15 cellular contexts compared by ENCODE assay signal in the genomic region with DNA sequence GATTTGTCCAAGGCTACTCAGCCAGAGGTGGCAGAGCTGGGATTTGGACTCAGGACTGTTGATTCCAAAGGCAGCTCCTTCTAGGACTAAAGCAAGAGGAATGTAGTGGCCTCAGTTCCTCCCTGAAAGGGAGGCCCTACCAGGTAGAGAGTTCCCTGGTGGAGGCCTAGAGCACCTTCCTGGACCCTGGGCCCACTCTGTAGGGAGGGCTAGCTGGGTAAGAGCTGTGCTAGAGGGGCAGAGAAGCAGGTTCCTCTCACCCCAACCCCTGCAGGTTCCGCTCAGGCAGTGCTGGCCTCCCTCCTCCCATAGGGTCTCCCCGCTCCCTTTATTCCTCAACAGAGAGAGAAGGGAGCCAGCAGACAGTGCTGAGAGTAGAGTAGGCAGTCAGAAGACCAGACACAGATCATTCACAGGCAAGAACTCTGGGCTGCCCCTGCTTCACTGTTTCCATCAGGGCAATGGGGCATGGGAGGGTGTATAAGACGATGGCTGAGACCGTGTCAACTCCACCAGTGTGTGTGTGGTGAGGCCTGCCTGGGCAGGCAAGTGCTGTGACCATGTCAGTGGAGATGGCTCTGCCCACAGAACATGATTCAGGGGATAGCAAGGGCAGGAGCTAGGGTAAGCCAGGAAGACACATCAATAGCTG. TPM values are rescaled to one million over a fixed set of nuclear protein-coding genes. Genes with fewer than 3 reads are reported as not detected.
DNase-seq lines count a peak whose midpoint lies in the region; ATAC-seq, FAIRE-seq and TF ChIP-seq lines count a peak whose summit lies in the region.
"Had no signal": no experiment of that assay in that cellular context is flagged by ENCODE, and none has a peak within 500 bp of the region (broad histone marks: within the 10 kb centered on the region; RNA-seq: fewer than 3 reads in every experiment).

No MANE protein-coding gene starts in this region.

- TF ChIP-seq CTCF in IMR-90 (conservative IDR thresholded peaks at IDR 0.05; ENCODE audit: low read depth, low read length) (no peak), bronchial epithelial cell (IDR thresholded peaks at IDR 0.05; ENCODE audit: insufficient read depth, low read length, severe bottlenecking) (no peak), nephron progenitor cell (IDR thresholded peaks at IDR 0.05) (no peak)

- H3K4me3 ChIP-seq in IMR-90 (ENCODE audit: insufficient read depth, low read depth, low read length) (no peak overlapping the region), bronchial epithelial cell (ENCODE audit: low read depth, low read length) (no peak overlapping the region), mesendoderm (ENCODE audit: low read length) (no peak overlapping the region)
- H3K4me3 ChIP-seq: BLaER1 treated with 17β-estradiol and CSF1 and Interleukin-3, amounts not matched to agents 10 nM and 100 nM had no signal

- H3K18ac ChIP-seq in IMR-90 (ENCODE audit: low read depth, low read length) (no peak overlapping the region), mesendoderm (ENCODE audit: low read length) (no peak overlapping the region)

- in situ Hi-C loops in IMR-90 (cut with MboI; ENCODE audit: low sequenced_read_pairs) = no loop called here

- H3K36me3 Mint-ChIP-seq in nephron progenitor cell (ENCODE audit: low read depth) = no peaks in the 10 kb centered on the region
- H3K36me3 Mint-ChIP-seq in stimulated activated effector memory CD8-positive, alpha-beta T cell treated with anti-CD3 and anti-CD28 coated beads, Interleukin-12 subunit alpha, Interleukin-12 subunit beta, amount 100 ng/mL, for 72 hours = no peaks in the 10 kb centered on the region
- H3K36me3 Mint-ChIP-seq: CD4-positive, CD25-positive, alpha-beta regulatory T cell had no signal

- H3K4me1 ChIP-seq in IMR-90 (ENCODE audit: control insufficient read depth, insufficient read depth, low read length) = no peaks in the 10 kb centered on the region
- H3K4me1 ChIP-seq in mesendoderm (ENCODE audit: control insufficient read depth, low read depth, low read length) = no peaks in the 10 kb centered on the region
- H3K4me1 ChIP-seq: BLaER1 treated with 17β-estradiol and CSF1 and Interleukin-3, amounts not matched to agents 10 nM and 100 nM had no signal

- H3K14ac ChIP-seq in IMR-90 (replicated peaks; ENCODE audit: low read depth, low read length) = no peak overlapping the region

- no peak for TF ChIP-seq RAD21 in IMR-90 (IDR thresholded peaks at IDR 0.05; ENCODE audit: low read length)

- no peak overlapping the region for H4K91ac ChIP-seq in IMR-90 (ENCODE audit: insufficient read depth, low read depth, low read length)

- POLR2A ChIA-PET in IMR-90 (lab: Charles Lee; ENCODE audit: unreplicated experiment) = no interaction called here

- H2AK9ac ChIP-seq in IMR-90 (replicated peaks; ENCODE audit: low read depth, low read length, poor library complexity) = no peak overlapping the region

- H2BK120ac ChIP-seq in IMR-90 (ENCODE audit: low read depth, low read length) (no peak overlapping the region), mesendoderm (ENCODE audit: low read depth, low read length) (no peak overlapping the region)

- no peak overlapping the region for H3K4me3 Mint-ChIP-seq in nephron progenitor cell
- H3K4me3 Mint-ChIP-seq in stimulated activated effector memory CD8-positive, alpha-beta T cell treated with anti-CD3 and anti-CD28 coated beads, Interleukin-12 subunit alpha, Interleukin-12 subunit beta, amount 100 ng/mL, for 72 hours = no peak overlapping the region
- H3K4me3 Mint-ChIP-seq: CD4-positive, CD25-positive, alpha-beta regulatory T cell; HFFc6 had no signal

- H3K9me1 ChIP-seq in IMR-90 (ENCODE audit: insufficient read depth, low read length) = no peaks in the 10 kb centered on the region

- H4K20me1 ChIP-seq in IMR-90 (ENCODE audit: insufficient read depth, low read length) = no peaks in the 10 kb centered on the region
- H4K20me1 ChIP-seq: BLaER1 treated with 17β-estradiol and CSF1 and Interleukin-3, amounts not matched to agents 10 nM and 100 nM had no signal

- H3K56ac ChIP-seq in IMR-90 (ENCODE audit: extremely low read depth, insufficient read depth, low read length) (no peak overlapping the region), mesendoderm (ENCODE audit: low read length) (no peak overlapping the region)

- H3K27me3 ChIP-seq in IMR-90 (ENCODE audit: control insufficient read depth, insufficient read depth, low read length) (peaks cover 44% of the 10 kb centered on the region), bronchial epithelial cell (ENCODE audit: control insufficient read depth, insufficient read depth, low read length) (no peaks in the 10 kb centered on the region), mesendoderm (ENCODE audit: insufficient read depth, low read length, poor library complexity) (no peaks in the 10 kb centered on the region)

- H2BK5ac ChIP-seq in IMR-90 (ENCODE audit: low read depth, low read length, poor library complexity, severe bottlenecking) (no peak overlapping the region), mesendoderm (ENCODE audit: low read length) (no peak overlapping the region)

- H3K9me3 Mint-ChIP-seq in nephron progenitor cell = peaks cover 54% of the 10 kb centered on the region
- no peaks in the 10 kb centered on the region for H3K9me3 Mint-ChIP-seq in stimulated activated effector memory CD8-positive, alpha-beta T cell treated with anti-CD3 and anti-CD28 coated beads, Interleukin-12 subunit alpha, Interleukin-12 subunit beta, amount 100 ng/mL, for 72 hours
- H3K9me3 Mint-ChIP-seq: HFFc6 had no signal

- dilution Hi-C loops in IMR-90 (cut with HindIII; ENCODE audit: low sequenced_read_pairs, unreplicated experiment) = no loop called here

- H3K4me1 Mint-ChIP-seq in nephron progenitor cell = peaks cover 49% of the 10 kb centered on the region
- H3K4me1 Mint-ChIP-seq in stimulated activated effector memory CD8-positive, alpha-beta T cell treated with anti-CD3 and anti-CD28 coated beads, Interleukin-12 subunit alpha, Interleukin-12 subunit beta, amount 100 ng/mL, for 72 hours = no peaks in the 10 kb centered on the region
- H3K4me1 Mint-ChIP-seq: CD4-positive, CD25-positive, alpha-beta regulatory T cell had no signal

- H2BK15ac ChIP-seq in IMR-90 (ENCODE audit: low read depth, low read length) = no peak overlapping the region
- no peak overlapping the region for H2BK15ac ChIP-seq in mesendoderm (replicated peaks; ENCODE audit: low read depth)

- no TSS peak for BruUV-seq in IMR-90 (replicated peaks; lab: Mats Ljungman, UMichigan)

- no peak overlapping the region for H3K23ac ChIP-seq in IMR-90 (ENCODE audit: low read depth, low read length)
- H3K23ac ChIP-seq in mesendoderm (ENCODE audit: low read length) = no peak overlapping the region

- H3K36me3 ChIP-seq in IMR-90 (ENCODE audit: control insufficient read depth, insufficient read depth, low read length) = no peaks in the 10 kb centered on the region
- H3K36me3 ChIP-seq in bronchial epithelial cell (ENCODE audit: control insufficient read depth, insufficient read depth, low read length) = no peaks in the 10 kb centered on the region
- no peaks in the 10 kb centered on the region for H3K36me3 ChIP-seq in mesendoderm (ENCODE audit: control insufficient read depth, insufficient read depth, low read length)
- H3K36me3 ChIP-seq: BLaER1 treated with 17β-estradiol and CSF1 and Interleukin-3, amounts not matched to agents 10 nM and 100 nM had no signal

- H3K27ac Mint-ChIP-seq in nephron progenitor cell = peak overlapping the region; percentile 58
- H3K27ac Mint-ChIP-seq in stimulated activated effector memory CD8-positive, alpha-beta T cell treated with anti-CD3 and anti-CD28 coated beads, Interleukin-12 subunit alpha, Interleukin-12 subunit beta, amount 100 ng/mL, for 72 hours = peak overlapping the region; percentile 4
- H3K27ac Mint-ChIP-seq: CD4-positive, CD25-positive, alpha-beta regulatory T cell; HFFc6 had no signal

- peaks cover 2% of the 10 kb centered on the region for H3K9me3 ChIP-seq in IMR-90 (ENCODE audit: control insufficient read depth, insufficient read depth, low read length)

- peaks cover 15% of the 10 kb centered on the region for H3K27me3 Mint-ChIP-seq in nephron progenitor cell (ENCODE audit: low read depth, poor library complexity)

- no peak overlapping the region for H4K8ac ChIP-seq in IMR-90 (ENCODE audit: low read depth in 2 of 2, low read length in 2 of 2)
- no peak overlapping the region for H4K8ac ChIP-seq in mesendoderm (ENCODE audit: low read depth, low read length)

- no peaks in the 10 kb centered on the region for H3K79me2 ChIP-seq in mesendoderm (ENCODE audit: control insufficient read depth, insufficient read depth, low read length)

- no peaks in the 10 kb centered on the region for H3K79me1 ChIP-seq in IMR-90 (ENCODE audit: low read depth in 1 of 2, low read length in 2 of 2)
- H3K79me1 ChIP-seq in mesendoderm (ENCODE audit: low read length) = no peaks in the 10 kb centered on the region

- no peak overlapping the region for H3K4me2 ChIP-seq in IMR-90 (ENCODE audit: low read depth, low read length)
- H3K4me2 ChIP-seq in mesendoderm (ENCODE audit: low read length) = no peak overlapping the region
- H3K4me2 ChIP-seq: BLaER1 treated with 17β-estradiol and CSF1 and Interleukin-3, amounts not matched to agents 10 nM and 100 nM had no signal

- H2AK5ac ChIP-seq in IMR-90 (ENCODE audit: low read depth, low read length) (no peak overlapping the region), mesendoderm (ENCODE audit: low read length) (no peak overlapping the region)

- no peak overlapping the region for H3K9ac ChIP-seq in IMR-90 (ENCODE audit: low read depth, low read length)
- H3K9ac ChIP-seq in mesendoderm (ENCODE audit: low read length) = no peak overlapping the region
- H3K9ac ChIP-seq: BLaER1 treated with 17β-estradiol and CSF1 and Interleukin-3, amounts not matched to agents 10 nM and 100 nM had no signal

- intact Hi-C loops in IMR-90 (cut with micrococcal nuclease) = no loop called here

- H3K4ac ChIP-seq in IMR-90 (ENCODE audit: low read depth, low read length) (no peak overlapping the region), mesendoderm (ENCODE audit: low read depth, low read length) (no peak overlapping the region)

- CTCF ChIA-PET in IMR-90 (lab: Yijun Ruan, JAX) = interaction anchor here (2.0 kb wide), 1 partner anchor 9 kb away, joined by 7 read pairs; no protein-coding TSS in a partner anchor

- H4K5ac ChIP-seq in IMR-90 (ENCODE audit: low read depth, low read length) (no peak overlapping the region), mesendoderm (ENCODE audit: low read length) (no peak overlapping the region)

- H3K27ac ChIP-seq in IMR-90 (ENCODE audit: insufficient read depth, low read length) = no peak overlapping the region
- H3K27ac ChIP-seq in mesendoderm (ENCODE audit: low read depth, low read length) = no peak overlapping the region
- H3K27ac ChIP-seq: BLaER1 treated with 17β-estradiol and CSF1 and Interleukin-3, amounts not matched to agents 10 nM and 100 nM; HL-60 had no signal

- DNase-seq in IMR-90 (no peak), bronchial epithelial cell (ENCODE audit: low read depth) (peak; percentile 18), nephron progenitor cell (no peak), NCI-H2171 (lab: John Stamatoyannopoulos, UW) (no peak), mesendoderm (no peak), NCI-H1694 treated with DMSO at 0.1 percent for 48 hours (lab: John Stamatoyannopoulos, UW) (no peak)
- DNase-seq in stimulated activated effector memory CD8-positive, alpha-beta T cell treated with anti-CD3 and anti-CD28 coated beads, Interleukin-12 subunit alpha, Interleukin-12 subunit beta, amount 100 ng/mL, for 72 hours (ENCODE audit: low spot score in 2 of 2) = no peak
- DNase-seq: ACHN; CD4-positive, CD25-positive, alpha-beta regulatory T cell; DMS53; GF-D8; HCEC 1CT; HFFc6 had no signal

- ATAC-seq in IMR-90 (ENCODE audit: low read depth) = no peak
- ATAC-seq in stimulated activated effector memory CD8-positive, alpha-beta T cell treated with anti-CD3 and anti-CD28 coated beads, Interleukin-12 subunit alpha, Interleukin-12 subunit beta, amount 100 ng/mL, for 72 hours = no peak

- peak overlapping the region; percentile 17 for H2AFZ ChIP-seq in IMR-90 (replicated peaks; ENCODE audit: low read length, poor library complexity)

- H2BK20ac ChIP-seq in IMR-90 (ENCODE audit: low read depth, low read length) = no peak overlapping the region

- no peak for TF ChIP-seq POLR2A in IMR-90 (IDR thresholded peaks at IDR 0.05; ENCODE audit: low read depth, low read length)

- 87% methylated on average over 2 of the region's 4 CpGs; no CpG with 5 or more reads in 1 of the 2 experiments for WGBS in IMR-90 (ENCODE audit: extremely low coverage in 2 of 2, insufficient read length in 1 of 2), 2 experiments
- no CpG with 5 or more reads among the region's 4 CpGs for WGBS in mesendoderm (ENCODE audit: extremely low coverage, insufficient coverage, low lambda C conversion rate)

- FAIRE-seq in bronchial epithelial cell (lab: Jason Lieb, UNC) = peak; percentile 28

RNA-seq across cellular contexts. Expression of gene PJA1, which starts 12.4 kb away (rescaled TPM):
- total RNA-seq in IMR-90 (2012; rRNA removed) = 24.4 and 26.7 TPM in 2 replicates
- 13.6 and 15.1 TPM in 2 replicates for polyA plus RNA-seq in IMR-90 (2012; rRNA removed)
- 10.4 and 10.6 TPM in 2 replicates for polyA plus RNA-seq in IMR-90 (2012; cell fraction: cytosol; rRNA removed)
- 5.0 and 9.7 TPM in 2 replicates for polyA plus RNA-seq in IMR-90 (2012; cell fraction: nucleus; rRNA removed; ENCODE audit: low replicate concordance)
- total RNA-seq in bronchial epithelial cell = 52.6 and 55.5 TPM in 2 replicates
- 40.2 TPM for polyA plus RNA-seq in mesendoderm (2013, experiment 1 of 2)
- 43.1 TPM for polyA plus RNA-seq in mesendoderm (2013, experiment 2 of 2)
